ENCODE assay signal across 16 cellular contexts in genomic region chr12:122009741-122010140, GRCh38.
"Had no signal": no experiment of that assay in that cellular context is flagged by ENCODE, and none has a peak within 500 bp of the region (broad histone marks: within the 10 kb centered on the region; RNA-seq: fewer than 3 reads in every experiment).

No MANE protein-coding gene starts in this region.

- H3K9me3 Mint-ChIP-seq: activated naive CD8-positive, alpha-beta T cell treated with anti-CD3 and anti-CD28 coated beads for 36 hours; T-helper 2 cell treated with Interferon-gamma antibody and Interleukin-4, amounts not matched to agents 5 μg/mL and 100 μg/mL, for 36 hours had no signal

- H3K36me3 Mint-ChIP-seq: activated naive CD8-positive, alpha-beta T cell treated with anti-CD3 and anti-CD28 coated beads for 36 hours had no signal

- DNase-seq: activated CD4-positive, alpha-beta T cell treated with anti-CD3 and anti-CD28 coated beads, Interleukin-2, amount 50 U/mL, for 1 hour; activated CD8-positive, alpha-beta memory T cell treated with anti-CD3 and anti-CD28 coated beads for 24 hours; activated gamma-delta T cell treated with Interleukin-2 at 50 U/mL for 16 hours; activated naive CD8-positive, alpha-beta T cell treated with anti-CD3 and anti-CD28 coated beads for 36 hours; amygdala; brain microvascular endothelial cell; effector CD8-positive, alpha-beta T cell; esophagus squamous epithelium; glutamatergic neuron; midbrain; stimulated activated CD4-positive, alpha-beta T cell treated with anti-CD3 and anti-CD28 coated beads, Interleukin-12 subunit alpha, Interleukin-12 subunit beta, amount 100 ng/mL, for 4 hours; stimulated activated CD4-positive, alpha-beta T cell treated with anti-CD3 and anti-CD28 coated beads, Interleukin-2, amount 100 ng/mL, for 24 hours; thyroid gland had no signal

- H3K4me3 Mint-ChIP-seq: activated naive CD8-positive, alpha-beta T cell treated with anti-CD3 and anti-CD28 coated beads for 36 hours; T-helper 2 cell treated with Interferon-gamma antibody and Interleukin-4, amounts not matched to agents 5 μg/mL and 100 μg/mL, for 36 hours had no signal

- H2AFZ ChIP-seq: parathyroid adenoma had no signal

- H3K27me3 ChIP-seq: brain microvascular endothelial cell, thyroid gland had no signal

- H3K27ac ChIP-seq: brain microvascular endothelial cell, esophagus squamous epithelium, parathyroid adenoma, thyroid gland had no signal

- H3K4me1 ChIP-seq: parathyroid adenoma, thyroid gland had no signal

- H3K9ac ChIP-seq: parathyroid adenoma had no signal

- H3K36me3 ChIP-seq: brain microvascular endothelial cell, esophagus squamous epithelium, thyroid gland had no signal

- H3K9me3 ChIP-seq: esophagus squamous epithelium, thyroid gland had no signal

- H3K4me3 ChIP-seq: esophagus squamous epithelium, lung, thyroid gland had no signal

- H3K27ac Mint-ChIP-seq: activated naive CD8-positive, alpha-beta T cell treated with anti-CD3 and anti-CD28 coated beads for 36 hours; T-helper 2 cell treated with Interferon-gamma antibody and Interleukin-4, amounts not matched to agents 5 μg/mL and 100 μg/mL, for 36 hours had no signal
